1 cellular context compared by ENCODE assay signal in genomic region chr4:139176299-139177048, GRCh38.
TF ChIP-seq lines count a peak whose summit lies in the region.

No MANE protein-coding gene starts in this region.

TF ChIP-seq in HepG2, 621 proteins besides CTCF, POLR2A, EP300 and RAD21 (continued from another document and continues in another):
- TF ChIP-seq ZNF646 (CRISPR knock-in tag; IDR thresholded peaks at IDR 0.05) (no peak), ZNF850 (CRISPR knock-in tag; conservative IDR thresholded peaks at IDR 0.05) (0 out of 2 replicates have a peak, but pooled peaks have one; percentile 77), SOX6 (IDR thresholded peaks at IDR 0.05) (no peak), SOX6 (CRISPR knock-in tag; IDR thresholded peaks at IDR 0.05) (peak; percentile 23; the same call in 1 of the 2 replicates), REXO4 (CRISPR knock-in tag; IDR thresholded peaks at IDR 0.05; ENCODE audit: borderline replicate concordance) (no peak), ZSCAN31 (CRISPR knock-in tag; IDR thresholded peaks at IDR 0.05; ENCODE audit: low read depth) (no peak; the same call in 1 of the 2 replicates), KMT2A (CRISPR knock-in tag; IDR thresholded peaks at IDR 0.05) (peak; percentile 48; the same call in 1 of the 2 replicates), TEF (CRISPR knock-in tag; IDR thresholded peaks at IDR 0.05) (no peak), SALL2 (CRISPR knock-in tag; IDR thresholded peaks at IDR 0.05) (no peak), ZHX2 (IDR thresholded peaks at IDR 0.05; ENCODE audit: low read depth) (no peak), ZHX2 (CRISPR knock-in tag; IDR thresholded peaks at IDR 0.05; ENCODE audit: borderline replicate concordance) (no peak), DRAP1 (CRISPR knock-in tag; IDR thresholded peaks at IDR 0.05) (no peak), MAZ (IDR thresholded peaks at IDR 0.05; ENCODE audit: borderline replicate concordance, low read depth, low read length) (peak; percentile 84), MAZ (CRISPR knock-in tag; IDR thresholded peaks at IDR 0.05; ENCODE audit: low read depth) (peak; percentile 63; the same call in 1 of the 2 replicates), ETS1 (CRISPR knock-in tag; IDR thresholded peaks at IDR 0.05) (no peak), ARID2 (CRISPR knock-in tag; IDR thresholded peaks at IDR 0.05; ENCODE audit: borderline replicate concordance) (no peak), ZNF530 (CRISPR knock-in tag; IDR thresholded peaks at IDR 0.05; ENCODE audit: low read depth) (no peak), USF2 (IDR thresholded peaks at IDR 0.05; ENCODE audit: low read depth, low read length) (no peak), USF2 (CRISPR knock-in tag; IDR thresholded peaks at IDR 0.05; ENCODE audit: borderline replicate concordance) (no peak), ATF7-NPFF (CRISPR knock-in tag; IDR thresholded peaks at IDR 0.05; ENCODE audit: low read depth) (peak; percentile 76; the same call in 1 of the 2 replicates), SNRNP70 (IDR thresholded peaks at IDR 0.05; ENCODE audit: low read depth, low read length) (no peak), KLF6 (CRISPR knock-in tag; IDR thresholded peaks at IDR 0.05) (no peak), MEIS1 (CRISPR knock-in tag; IDR thresholded peaks at IDR 0.05; ENCODE audit: borderline replicate concordance) (peak; percentile 37; the same call in 1 of the 2 replicates), XRCC5 (optimal IDR thresholded peaks at IDR 0.05; ENCODE audit: low read length) (no peak), HMGXB4 (CRISPR knock-in tag; IDR thresholded peaks at IDR 0.05; ENCODE audit: borderline replicate concordance in 1 of 2, low read depth in 1 of 2) (peak; percentile 60 to 64; a peak in 2 of 4 replicates), HMG20B (CRISPR knock-in tag; conservative IDR thresholded peaks at IDR 0.05) (no peak), ZNF24 (IDR thresholded peaks at IDR 0.05) (no peak), TFAP4 (IDR thresholded peaks at IDR 0.05; ENCODE audit: borderline replicate concordance, low read depth) (peak; percentile 91), IKZF4 (CRISPR knock-in tag; IDR thresholded peaks at IDR 0.05; ENCODE audit: borderline replicate concordance, low read depth, not compliant biosample characterization) (no peak), ADNP (CRISPR knock-in tag; IDR thresholded peaks at IDR 0.05) (no peak), REPIN1 (CRISPR knock-in tag; IDR thresholded peaks at IDR 0.05; ENCODE audit: borderline replicate concordance, low read depth) (no peak), MIXL1 (CRISPR knock-in tag; IDR thresholded peaks at IDR 0.05) (no peak), EHMT2 (IDR thresholded peaks at IDR 0.05; ENCODE audit: borderline replicate concordance, low read depth, low read length) (no peak), KDM4B (CRISPR knock-in tag; IDR thresholded peaks at IDR 0.05) (0 out of 2 replicates have a peak, but pooled peaks have one; percentile 29), FOXK1 (CRISPR knock-in tag; IDR thresholded peaks at IDR 0.05; ENCODE audit: borderline replicate concordance, low read depth) (peak; percentile 93), NFRKB (IDR thresholded peaks at IDR 0.05) (no peak), ZBTB37 (CRISPR knock-in tag; IDR thresholded peaks at IDR 0.05) (no peak), ZNF160 (CRISPR knock-in tag; IDR thresholded peaks at IDR 0.05) (no peak)
